Comparison of ENCODE assay signal across 8 cellular contexts in the genomic region with DNA sequence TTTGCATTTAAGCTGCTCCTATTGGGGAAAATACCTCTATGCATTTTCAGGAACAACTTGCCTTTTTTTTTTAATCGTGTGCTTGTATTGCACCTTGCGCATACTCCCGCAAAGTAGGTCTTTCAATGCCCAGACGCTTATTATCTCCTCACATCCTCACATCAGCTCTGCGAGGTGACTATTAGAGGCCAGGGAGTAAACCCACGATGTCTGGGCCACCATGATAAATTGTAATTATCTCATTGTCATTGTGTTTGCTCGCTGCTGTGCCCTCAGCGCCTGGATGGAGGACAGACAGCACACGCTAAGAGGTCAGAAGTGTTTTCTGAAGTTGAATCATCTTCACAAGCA.
DNase-seq lines count a peak whose midpoint lies in the region; ATAC-seq and TF ChIP-seq lines count a peak whose summit lies in the region.

No MANE protein-coding gene starts in this region.

- H3K4me2 ChIP-seq in OCI-LY3 (ENCODE audit: low read length), result peak overlapping the region; percentile 62

- peaks cover 22% of the 10 kb centered on the region for H3K4me1 ChIP-seq in OCI-LY3 (ENCODE audit: low read length)
- H3K4me1 ChIP-seq in endocrine pancreas (ENCODE audit: control insufficient read depth, insufficient read depth, low read length), result peaks cover 4% of the 10 kb centered on the region

- peak overlapping the region; percentile 91 for H3K4me3 ChIP-seq in GM12865 (ENCODE audit: low read depth, low read length)
- peak overlapping the region; percentile 82 for H3K4me3 ChIP-seq in OCI-LY3 (ENCODE audit: low read length)
- peak overlapping the region; percentile 68 for H3K4me3 ChIP-seq in endocrine pancreas (ENCODE audit: control insufficient read depth, insufficient read depth, low read length)

- H3K79me2 ChIP-seq in OCI-LY3 (ENCODE audit: low read length), result no peaks in the 10 kb centered on the region

- ATAC-seq in HG03460 (IDR thresholded peaks at IDR 0.05; ENCODE audit: unreplicated experiment) (no peak), HG02678 (IDR thresholded peaks at IDR 0.05; ENCODE audit: unreplicated experiment) (no peak)

- H3K27me3 ChIP-seq in OCI-LY3 (ENCODE audit: low read depth, low read length), result peaks cover 41% of the 10 kb centered on the region
- no peaks in the 10 kb centered on the region for H3K27me3 ChIP-seq in endocrine pancreas (ENCODE audit: control insufficient read depth, insufficient read depth, low read length)

- H4K20me1 ChIP-seq in OCI-LY3 (ENCODE audit: insufficient read depth, low read length), result peaks cover 11% of the 10 kb centered on the region

- H3K27ac ChIP-seq in OCI-LY3 (ENCODE audit: low read length), result no peak overlapping the region

- no peaks in the 10 kb centered on the region for H3K36me3 ChIP-seq in OCI-LY3 (replicated peaks; ENCODE audit: low read depth, low read length)
- H3K36me3 ChIP-seq in endocrine pancreas (ENCODE audit: control insufficient read depth, insufficient read depth, low read length), result no peaks in the 10 kb centered on the region

- peak overlapping the region; percentile 64 for H2AFZ ChIP-seq in OCI-LY3 (ENCODE audit: low read depth, low read length)

- TF ChIP-seq CTCF in GM12865 (IDR thresholded peaks at IDR 0.05; ENCODE audit: insufficient read depth, low read depth, low read length, missing control alignments) (no peak), OCI-LY3 (IDR thresholded peaks at IDR 0.05; ENCODE audit: low read depth, low read length) (no peak)

- peak overlapping the region; percentile 47; the same call in 1 of the 2 replicates for H3K9ac ChIP-seq in OCI-LY3 (ENCODE audit: low read length)
- peak overlapping the region; percentile 54 for H3K9ac ChIP-seq in endocrine pancreas (ENCODE audit: control insufficient read depth, insufficient read depth, low read length)

- DNase-seq in GM12865 (ENCODE audit: low read depth) (no peak), pons (ENCODE audit: low spot score) (peak; percentile 54), kidney tubule cell (ENCODE audit: low spot score) (no peak), NCI-H524 treated with DMSO at 0.1 percent for 48 hours (lab: John Stamatoyannopoulos, UW) (no peak)

- H3K9me3 ChIP-seq in OCI-LY3 (ENCODE audit: insufficient read depth, low read length) (no peaks in the 10 kb centered on the region), endocrine pancreas (ENCODE audit: control insufficient read depth, low read length) (no peaks in the 10 kb centered on the region)
